22 cellular contexts compared by ENCODE assay signal in genomic region chr14:94560291-94560665, GRCh38. TPM values are rescaled to one million over a fixed set of nuclear protein-coding genes. Genes with fewer than 3 reads are reported as not detected.
"Had no signal": no experiment of that assay in that cellular context is flagged by ENCODE, and none has a peak within 500 bp of the region (broad histone marks: within the 10 kb centered on the region; RNA-seq: fewer than 3 reads in every experiment).

No MANE protein-coding gene starts in this region.

- H3K27ac ChIP-seq: KMS-11, SJCRH30 had no signal

- ATAC-seq: SK-N-SH treated with all-trans-retinoic acid at 6 μM for 48 hours had no signal

- H3K4me1 ChIP-seq: SJCRH30 had no signal

- H3K27me3 ChIP-seq: SJCRH30 had no signal

- H3K36me3 ChIP-seq: SJCRH30 had no signal

- DNase-seq: IMR-90, Kasumi-1, MM.1S, NCI-H1092 treated with DMSO at 0.1 percent for 48 hours, NCI-H1436, NCI-H187, NCI-H2029, NCI-H2081 treated with DMSO at 0.1 percent for 48 hours, NCI-H2171, NCI-H226, NCI-H446, NCI-H510A, NCI-H524 treated with DMSO at 0.1 percent for 48 hours, NCI-H69, NCI-H774, RPMI8226, SHP77, SJCRH30 had no signal

- H3K9me3 ChIP-seq: SJCRH30 had no signal

- H3K4me3 ChIP-seq: SJCRH30 had no signal

RNA-seq across cellular contexts. Expression of gene SERPINA4, which starts 1.0 kb away (rescaled TPM):
- total RNA-seq: IMR-90, M059J, SJCRH30 had no signal

RNA-seq across cellular contexts. Expression of gene SERPINA5, which starts 20.9 kb away (rescaled TPM):
- total RNA-seq: IMR-90 had no signal

RNA-seq across cellular contexts. Expression of gene SERPINA12, which starts 51.0 kb away (rescaled TPM):
- total RNA-seq: HT-29, IMR-90, M059J, SJCRH30 had no signal

RNA-seq across cellular contexts. Expression of gene SERPINA3, which starts 51.9 kb away (rescaled TPM):
- total RNA-seq: SJCRH30 had no signal
